14 cellular contexts compared by ENCODE assay signal in the genomic region with DNA sequence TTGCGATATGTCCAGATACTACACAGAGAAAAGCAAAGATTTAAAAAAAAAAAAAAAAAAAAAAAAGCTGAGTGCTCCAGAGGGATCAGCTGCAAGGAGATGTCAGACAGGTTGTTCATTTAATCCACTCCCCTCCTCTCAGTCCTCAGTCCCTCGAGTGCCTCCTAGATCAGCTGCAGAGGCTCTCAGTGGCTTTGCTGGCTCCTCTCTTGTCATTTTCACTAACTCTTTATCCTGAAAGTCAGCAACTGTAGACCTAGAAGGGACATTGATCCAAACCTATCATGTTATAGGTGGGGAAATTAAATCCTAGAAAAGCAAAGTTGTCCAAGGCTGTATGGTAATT.
DNase-seq lines count a peak whose midpoint lies in the region; ATAC-seq and TF ChIP-seq lines count a peak whose summit lies in the region.
"Had no signal": no experiment of that assay in that cellular context is flagged by ENCODE, and none has a peak within 500 bp of the region (broad histone marks: within the 10 kb centered on the region; RNA-seq: fewer than 3 reads in every experiment).

No MANE protein-coding gene starts in this region.

- H3K9me3 Mint-ChIP-seq in glutamatergic neuron (ENCODE audit: unreplicated experiment) = peaks cover 6% of the 10 kb centered on the region
- H3K9me3 Mint-ChIP-seq: activated B cell treated with CpG ODN at 0.5 μM for 24 hours, nephron progenitor cell had no signal

- no peak overlapping the region for H3K4me3 Mint-ChIP-seq in glutamatergic neuron (ENCODE audit: unreplicated experiment)
- H3K4me3 Mint-ChIP-seq: activated B cell treated with CpG ODN at 0.5 μM for 24 hours, B cell, nephron progenitor cell had no signal

- peak; percentile 97 for DNase-seq in DMS79 treated with DMSO at 0.1 percent for 48 hours (lab: John Stamatoyannopoulos, UW)
- DNase-seq in NCI-H1436 treated with DMSO at 0.1 percent for 48 hours (lab: John Stamatoyannopoulos, UW) = peak; percentile 73
- DNase-seq in NCI-H524 treated with DMSO at 0.1 percent for 48 hours (lab: John Stamatoyannopoulos, UW) = peak; percentile 58
- peak; percentile 44 for DNase-seq in glutamatergic neuron
- DNase-seq in foreskin melanocyte = no peak
- no peak for DNase-seq in NAMALWA (ENCODE audit: low spot score)
- no peak for DNase-seq in ecto neural progenitor cell (ENCODE audit: low spot score)
- DNase-seq: activated B cell treated with CpG ODN at 0.5 μM for 24 hours; activated effector memory CD4-positive, alpha-beta T cell treated with Interleukin-2 at 50 U/mL for 16 hours; DMS 273 treated with DMSO at 0.1 percent for 48 hours; nephron progenitor cell; T-helper 1 cell had no signal

- no peaks in the 10 kb centered on the region for H3K36me3 Mint-ChIP-seq in glutamatergic neuron (ENCODE audit: unreplicated experiment)

- no peak for ATAC-seq in GM21360 (IDR thresholded peaks at IDR 0.05; ENCODE audit: unreplicated experiment)

- no peak for TF ChIP-seq CTCF in glutamatergic neuron (IDR thresholded peaks at IDR 0.05; ENCODE audit: partially characterized antibody, unreplicated experiment)

- H3K4me1 Mint-ChIP-seq in glutamatergic neuron (ENCODE audit: low read depth, unreplicated experiment) = peaks cover 26% of the 10 kb centered on the region

- peaks cover 3% of the 10 kb centered on the region for H3K27me3 Mint-ChIP-seq in glutamatergic neuron (ENCODE audit: unreplicated experiment)

- peak overlapping the region; percentile 86 for H3K27ac Mint-ChIP-seq in glutamatergic neuron (ENCODE audit: unreplicated experiment)
- H3K27ac Mint-ChIP-seq: activated B cell treated with CpG ODN at 0.5 μM for 24 hours, B cell, nephron progenitor cell had no signal

Comparison
In these comparisons a context has a peak if more than half of its experiments do, and no peak if none do; other contexts are left out.
1. DNase-seq: peak in DMS79 treated with DMSO at 0.1 percent for 48 hours (single experiment), NCI-H1436 treated with DMSO at 0.1 percent for 48 hours (single experiment), NCI-H524 treated with DMSO at 0.1 percent for 48 hours (single experiment) and glutamatergic neuron (single experiment); none in foreskin melanocyte (single experiment), NAMALWA (single experiment) and ecto neural progenitor cell (single experiment).